ENCODE assay signal across 1 cellular context in genomic region chr1:54971317-54971791, GRCh38.
TF ChIP-seq lines count a peak whose summit lies in the region.

No MANE protein-coding gene starts in this region.

TF ChIP-seq in HepG2, 621 proteins besides CTCF, POLR2A, EP300 and RAD21 (continued from another document):
- TF ChIP-seq SRF (IDR thresholded peaks at IDR 0.05; ENCODE audit: low read depth, low read length) (no peak), ZNF143 (CRISPR knock-in tag; IDR thresholded peaks at IDR 0.05) (no peak)
